18 cellular contexts compared by ENCODE assay signal in the genomic region with DNA sequence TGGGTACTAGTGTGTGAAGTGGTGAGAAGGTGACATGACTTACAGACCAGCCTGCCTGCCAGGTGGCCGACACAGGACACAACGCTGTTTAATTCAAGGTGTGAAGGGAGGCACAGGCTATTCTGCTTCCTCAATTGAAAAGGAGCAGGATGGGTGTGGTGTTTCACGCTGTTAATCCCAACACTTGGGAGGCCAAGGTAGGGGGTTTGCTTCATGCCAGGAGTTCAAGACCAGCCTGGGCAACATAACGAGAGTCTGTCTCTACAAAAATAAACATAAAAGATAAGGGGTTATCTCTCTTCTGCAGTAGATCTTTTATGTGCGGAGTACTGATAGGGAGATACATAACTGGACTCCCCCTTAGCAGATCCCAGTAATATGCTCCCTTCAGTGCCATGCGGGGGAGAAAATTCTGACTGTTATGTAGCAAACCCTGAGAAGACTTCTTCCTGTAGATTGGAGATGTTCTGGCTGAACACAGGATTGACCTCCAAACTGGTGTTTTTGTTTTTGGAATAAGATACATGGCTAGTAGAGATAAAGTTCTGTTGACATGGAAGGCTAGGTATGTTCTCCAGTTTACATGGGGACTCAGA.
"Had no signal": no experiment of that assay in that cellular context is flagged by ENCODE, and none has a peak within 500 bp of the region (broad histone marks: within the 10 kb centered on the region; RNA-seq: fewer than 3 reads in every experiment).

No MANE protein-coding gene starts in this region.

- H3K36me3 ChIP-seq: esophagus squamous epithelium, transverse colon had no signal

- H3K27me3 ChIP-seq: esophagus squamous epithelium, transverse colon had no signal

- H3K9me3 Mint-ChIP-seq: activated naive CD4-positive, alpha-beta T cell treated with anti-CD3 and anti-CD28 coated beads, Interleukin-2, amount 50 U/mL, for 24 hours; activated T-cell treated with anti-CD3 and anti-CD28 coated beads, Interleukin-2, amount 50 U/mL, for 72 hours; natural killer cell treated with Interleukin-12 subunit alpha and Interleukin-12 subunit beta and Interleukin-15 and Interleukin-18, amount 100 ng/mL, for 72 hours; T-helper 2 cell treated with Interferon-gamma antibody and Interleukin-4, amounts not matched to agents 5 μg/mL and 100 μg/mL, for 36 hours had no signal

- H3K27me3 Mint-ChIP-seq: activated naive CD4-positive, alpha-beta T cell treated with anti-CD3 and anti-CD28 coated beads, Interleukin-2, amount 50 U/mL, for 24 hours; natural killer cell treated with Interleukin-12 subunit alpha and Interleukin-12 subunit beta and Interleukin-15 and Interleukin-18, amount 100 ng/mL, for 72 hours had no signal

- FAIRE-seq: bronchial epithelial cell, endothelial cell of umbilical vein had no signal

- H3K36me3 Mint-ChIP-seq: activated naive CD4-positive, alpha-beta T cell treated with anti-CD3 and anti-CD28 coated beads, Interleukin-2, amount 50 U/mL, for 24 hours; natural killer cell treated with Interleukin-12 subunit alpha and Interleukin-12 subunit beta and Interleukin-15 and Interleukin-18, amount 100 ng/mL, for 72 hours had no signal

- H3K4me3 ChIP-seq: esophagus squamous epithelium, transverse colon had no signal

- DNase-seq: activated CD4-positive, alpha-beta T cell treated with anti-CD3 and anti-CD28 coated beads, Interleukin-2, amount 50 U/mL, for 1 hour; activated CD4-positive, CD25-positive, alpha-beta regulatory T cell treated with anti-CD3 and anti-CD28 coated beads, Interleukin-2, amount 50 U/mL, for 72 hours; activated CD8-positive, alpha-beta memory T cell treated with anti-CD3 and anti-CD28 coated beads for 24 hours; activated effector memory CD4-positive, alpha-beta T cell treated with anti-CD3 and anti-CD28 coated beads, Interleukin-2, amount 50 U/mL, for 16 hours; activated T-cell treated with anti-CD3 and anti-CD28 coated beads, Interleukin-2, amount 50 U/mL, for 72 hours; effector CD8-positive, alpha-beta T cell; esophagus squamous epithelium; mesendoderm; posterior cingulate gyrus; stimulated activated CD4-positive, alpha-beta T cell treated with anti-CD3 and anti-CD28 coated beads, Interleukin-2, amount 100 ng/mL, for 24 hours; stimulated activated naive CD8-positive, alpha-beta T cell treated with anti-CD3 and anti-CD28 coated beads, Interleukin-15, Interleukin-2, amounts not matched to agents 100 U/mL and 50 U/mL, for 24 hours; substantia nigra; transverse colon had no signal

- H3K9me3 ChIP-seq: transverse colon had no signal

- H3K27ac Mint-ChIP-seq: activated naive CD4-positive, alpha-beta T cell treated with anti-CD3 and anti-CD28 coated beads, Interleukin-2, amount 50 U/mL, for 24 hours; activated T-cell treated with anti-CD3 and anti-CD28 coated beads, Interleukin-2, amount 50 U/mL, for 72 hours; natural killer cell treated with Interleukin-12 subunit alpha and Interleukin-12 subunit beta and Interleukin-15 and Interleukin-18, amount 100 ng/mL, for 72 hours; T-helper 2 cell treated with Interferon-gamma antibody and Interleukin-4, amounts not matched to agents 5 μg/mL and 100 μg/mL, for 36 hours had no signal

- H3K4me3 Mint-ChIP-seq: activated naive CD4-positive, alpha-beta T cell treated with anti-CD3 and anti-CD28 coated beads, Interleukin-2, amount 50 U/mL, for 24 hours; activated T-cell treated with anti-CD3 and anti-CD28 coated beads, Interleukin-2, amount 50 U/mL, for 72 hours; natural killer cell treated with Interleukin-12 subunit alpha and Interleukin-12 subunit beta and Interleukin-15 and Interleukin-18, amount 100 ng/mL, for 72 hours; T-helper 2 cell treated with Interferon-gamma antibody and Interleukin-4, amounts not matched to agents 5 μg/mL and 100 μg/mL, for 36 hours had no signal

- H3K27ac ChIP-seq: esophagus squamous epithelium, transverse colon had no signal
